ENCODE assay signal across 22 cellular contexts in the genomic region with DNA sequence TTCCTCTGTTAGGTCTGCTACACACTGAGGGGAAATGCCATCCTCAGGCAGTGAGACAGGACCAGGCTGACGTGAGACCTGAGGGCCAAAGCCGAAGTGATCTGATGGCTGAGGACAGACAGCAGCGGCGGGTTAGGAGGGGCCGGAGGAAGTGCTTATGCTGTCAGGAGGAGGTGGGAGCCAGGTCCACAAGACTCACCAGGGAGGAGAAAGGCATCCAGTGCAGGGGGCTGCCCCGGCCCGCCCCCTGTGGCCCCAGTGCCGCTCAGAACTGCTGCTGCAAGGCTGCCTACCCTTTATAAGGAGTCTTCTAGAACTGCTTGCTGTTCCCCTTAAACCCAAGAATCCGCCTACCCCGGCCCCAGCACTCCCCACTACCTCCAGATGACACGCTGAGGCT.
"Had no signal": no experiment of that assay in that cellular context is flagged by ENCODE, and none has a peak within 500 bp of the region (broad histone marks: within the 10 kb centered on the region; RNA-seq: fewer than 3 reads in every experiment).

No MANE protein-coding gene starts in this region.

- H3K27ac ChIP-seq: left ventricle myocardium inferior, neutrophil, parathyroid adenoma, right atrium auricular region, right lobe of liver, stomach, testis, thyroid gland, transverse colon, upper lobe of right lung had no signal

- H3K79me2 ChIP-seq: parathyroid adenoma had no signal

- H2AFZ ChIP-seq: parathyroid adenoma had no signal

- H3K9ac ChIP-seq: parathyroid adenoma had no signal

- H3K36me3 ChIP-seq: neutrophil, right lobe of liver, thyroid gland, transverse colon, upper lobe of right lung had no signal

- H3K4me2 ChIP-seq: smooth muscle cell had no signal

- H3K9me3 ChIP-seq: left ventricle myocardium inferior, neutrophil, right atrium auricular region, right lobe of liver, stomach, testis, thyroid gland, transverse colon, upper lobe of right lung had no signal

- DNase-seq: hippocampal formation; kidney; left ventricle myocardium inferior; naive thymus-derived CD8-positive, alpha-beta T cell; occipital lobe; right lobe of liver; stimulated activated CD4-positive, alpha-beta T cell treated with anti-CD3 and anti-CD28 coated beads, Interleukin-1b, Interleukin-23, amount 100 ng/mL, for 48 hours; stimulated activated CD4-positive, alpha-beta T cell treated with anti-CD3 and anti-CD28 coated beads, Interleukin-2, amount 100 ng/mL, for 48 hours; stimulated activated CD4-positive, alpha-beta T cell treated with anti-CD3 and anti-CD28 coated beads, Interleukin-4, amount 100 ng/mL, for 4 hours; stimulated activated CD8-positive, alpha-beta memory T cell treated with anti-CD3 and anti-CD28 coated beads, Interleukin-4, amount 100 ng/mL, for 48 hours; stimulated activated naive CD8-positive, alpha-beta T cell treated with anti-CD3 and anti-CD28 coated beads, Interleukin-15, Interleukin-2, amounts not matched to agents 100 U/mL and 50 U/mL, for 24 hours; stomach; testis; thyroid gland; transverse colon; upper lobe of right lung had no signal

- H3K4me1 ChIP-seq: parathyroid adenoma had no signal

- H3K27me3 ChIP-seq: neutrophil, right atrium auricular region, right lobe of liver, stomach, testis, thyroid gland, transverse colon, upper lobe of right lung had no signal

- H3K4me3 ChIP-seq: left ventricle myocardium inferior, lung, right atrium auricular region, right lobe of liver, smooth muscle cell, stomach, testis, thyroid gland, transverse colon, upper lobe of right lung had no signal

- ATAC-seq: naive thymus-derived CD8-positive, alpha-beta T cell; right lobe of liver; stimulated activated memory B cell treated with anti-CD40 and anti-IgM and Interleukin-4, amounts not matched to agents 10 μg/mL and 1 μg/mL and 100 μg/mL, for 72 hours; stimulated activated naive CD8-positive, alpha-beta T cell treated with anti-CD3 and anti-CD28 coated beads, Interleukin-15, Interleukin-2, amounts not matched to agents 100 U/mL and 50 U/mL, for 24 hours; upper lobe of right lung had no signal
